10 cellular contexts compared by ENCODE assay signal in the genomic region with DNA sequence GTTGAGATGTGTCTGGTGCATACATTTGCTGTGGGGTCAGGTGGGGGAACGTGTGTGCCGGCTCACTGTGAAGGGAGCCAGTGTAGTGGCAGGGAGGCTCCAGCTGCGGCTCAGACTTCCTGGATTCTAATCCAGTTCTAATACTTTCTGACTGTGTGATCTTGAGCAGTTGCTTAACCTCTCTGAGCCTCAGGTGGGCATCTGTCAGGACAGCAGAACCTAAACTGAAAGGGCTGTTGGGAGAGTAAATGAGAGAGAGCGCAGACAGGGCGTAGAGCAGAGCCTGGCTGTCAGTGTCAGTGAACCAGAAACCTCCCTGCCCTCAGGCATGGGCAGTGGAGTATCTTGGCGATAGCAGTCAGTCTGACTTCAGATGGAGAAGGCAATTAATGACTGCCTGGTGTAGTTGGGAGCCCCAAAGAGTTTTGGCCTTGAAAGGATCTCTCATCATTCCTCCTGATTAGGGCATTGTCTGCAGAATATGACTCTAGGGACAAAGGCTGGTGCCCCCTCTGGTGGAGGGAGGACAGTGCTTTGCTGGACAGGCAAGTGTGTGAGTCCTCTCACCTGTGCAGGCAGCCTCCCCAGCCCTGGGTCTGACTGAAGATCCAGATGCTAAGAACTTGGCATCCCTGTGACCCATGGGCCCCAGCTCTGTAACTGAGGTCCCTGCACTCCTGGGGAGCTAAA. TPM values are rescaled to one million over a fixed set of nuclear protein-coding genes. Genes with fewer than 3 reads are reported as not detected.
DNase-seq lines count a peak whose midpoint lies in the region; TF ChIP-seq lines count a peak whose summit lies in the region.
"Had no signal": no experiment of that assay in that cellular context is flagged by ENCODE, and none has a peak within 500 bp of the region (broad histone marks: within the 10 kb centered on the region; RNA-seq: fewer than 3 reads in every experiment).

No MANE protein-coding gene starts in this region.

- peak; percentile 44 for TF ChIP-seq CTCF in LNCAP (IDR thresholded peaks at IDR 0.05)
- TF ChIP-seq CTCF in retinal pigment epithelial cell (conservative IDR thresholded peaks at IDR 0.05; ENCODE audit: low read depth, low read length), result peak; percentile 65

- no peak overlapping the region for H3K27ac Mint-ChIP-seq in immature natural killer cell

- no peaks in the 10 kb centered on the region for H3K36me3 Mint-ChIP-seq in immature natural killer cell

- DNase-seq in NCI-H1436 (lab: John Stamatoyannopoulos, UW), result peak; percentile 10
- no peak for DNase-seq in NCI-H1436 treated with DMSO at 0.1 percent for 48 hours (lab: John Stamatoyannopoulos, UW)
- peak; percentile 52 for DNase-seq in dermis blood vessel endothelial cell
- DNase-seq in retinal pigment epithelial cell (ENCODE audit: low read depth), result no peak
- no peak for DNase-seq in NCI-H1694 (lab: John Stamatoyannopoulos, UW)
- DNase-seq in immature natural killer cell, result no peak
- DNase-seq in CD1c-positive myeloid dendritic cell (ENCODE audit: extremely low spot score), result no peak

- H3K9me3 Mint-ChIP-seq in immature natural killer cell, result no peaks in the 10 kb centered on the region

- H3K4me3 ChIP-seq in retinal pigment epithelial cell (ENCODE audit: low read length), result no peak overlapping the region
- H3K4me3 ChIP-seq: BLaER1 treated with 17β-estradiol and CSF1 and Interleukin-3, amounts not matched to agents 10 nM and 100 nM had no signal

- H3K27me3 Mint-ChIP-seq in immature natural killer cell (ENCODE audit: low read depth in 3 of 3), result peaks cover 7 to 18% (median 7%) of the 10 kb centered on the region in 3 donors

- H3K4me3 Mint-ChIP-seq in immature natural killer cell, result no peak overlapping the region

- peaks cover 3 to 8% of the 10 kb centered on the region in 2 donors for H3K4me1 Mint-ChIP-seq in immature natural killer cell

RNA-seq across cellular contexts. Expression of a gene that starts 9.6 kb away (rescaled TPM):
- total RNA-seq in dermis blood vessel endothelial cell, result not detected in 2 replicates
- not detected for polyA plus RNA-seq in immature natural killer cell
- total RNA-seq: T-helper 1 cell treated with Interleukin-12 subunit alpha and Interleukin-12 subunit beta and Interleukin-4 antibody, amounts not matched to agents 30 ng/mL and 1 ng/mL, for 36 hours had no signal

RNA-seq across cellular contexts. Expression of a gene that starts 18.3 kb away (rescaled TPM):
- total RNA-seq in dermis blood vessel endothelial cell, result not detected in 2 replicates
- polyA plus RNA-seq in immature natural killer cell, result not detected
- total RNA-seq: T-helper 1 cell treated with Interleukin-12 subunit alpha and Interleukin-12 subunit beta and Interleukin-4 antibody, amounts not matched to agents 30 ng/mL and 1 ng/mL, for 36 hours had no signal

RNA-seq across cellular contexts. Expression of a gene that starts 28.9 kb away (rescaled TPM):
- 1.6 and 2.7 TPM in 2 replicates for total RNA-seq in dermis blood vessel endothelial cell
- under 1 TPM; 0.26 to 0.53 (median 0.43) TPM for polyA plus RNA-seq in immature natural killer cell

RNA-seq across cellular contexts. Expression of a gene that starts 40.9 kb away (rescaled TPM):
- total RNA-seq in dermis blood vessel endothelial cell, result not detected in 2 replicates
- not detected for polyA plus RNA-seq in immature natural killer cell
- total RNA-seq: T-helper 1 cell treated with Interleukin-12 subunit alpha and Interleukin-12 subunit beta and Interleukin-4 antibody, amounts not matched to agents 30 ng/mL and 1 ng/mL, for 36 hours had no signal

RNA-seq across cellular contexts. Expression of a gene that starts 47.5 kb away (rescaled TPM):
- total RNA-seq in dermis blood vessel endothelial cell, result 18.7 and 25.0 TPM in 2 replicates
- 10 to 100 TPM in 2 of 3 donors, 1 to 10 TPM in 1; 8.9 to 14.7 (median 14.4) TPM for polyA plus RNA-seq in immature natural killer cell

Comparison
In these comparisons a context has a peak if more than half of its experiments do, and no peak if none do; other contexts are left out.
1. DNase-seq: peak in NCI-H1436 (single experiment) and dermis blood vessel endothelial cell (single experiment); none in NCI-H1436 treated with DMSO at 0.1 percent for 48 hours (single experiment), retinal pigment epithelial cell (single experiment), NCI-H1694 (single experiment), immature natural killer cell (0 of 3) and CD1c-positive myeloid dendritic cell (single experiment).